ENCODE assay signal across 9 cellular contexts in the genomic region with DNA sequence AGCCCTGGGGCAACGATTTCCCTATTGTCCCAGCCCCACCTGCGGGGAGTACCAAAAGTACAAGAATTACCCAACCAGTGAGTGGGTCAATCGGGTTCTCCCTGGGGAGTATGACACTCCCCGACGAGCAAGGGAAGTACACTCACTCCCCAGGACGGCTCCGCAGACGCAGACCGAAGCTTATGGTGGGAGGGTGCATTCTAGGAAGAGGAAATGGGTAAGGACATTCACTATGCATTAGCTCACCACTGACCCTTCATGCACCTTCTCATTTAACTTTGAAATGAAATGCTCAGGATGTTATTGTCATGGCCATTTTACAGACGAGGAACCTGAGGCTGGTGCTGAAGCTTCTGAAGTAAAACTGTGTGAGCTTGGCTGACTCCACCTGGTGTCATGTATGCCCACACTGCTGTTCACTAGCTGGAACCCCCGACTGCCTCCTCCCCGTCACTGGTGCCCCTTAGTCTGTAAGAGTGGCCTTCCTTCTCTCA. TPM values are rescaled to one million over a fixed set of nuclear protein-coding genes. Genes with fewer than 3 reads are reported as not detected.
DNase-seq lines count a peak whose midpoint lies in the region; ATAC-seq and TF ChIP-seq lines count a peak whose summit lies in the region.
"Had no signal": no experiment of that assay in that cellular context is flagged by ENCODE, and none has a peak within 500 bp of the region (broad histone marks: within the 10 kb centered on the region; RNA-seq: fewer than 3 reads in every experiment).

No MANE protein-coding gene starts in this region.

- H3K9me3 ChIP-seq in AG04450 (ENCODE audit: control insufficient read depth, insufficient read depth, low read length): no peaks in the 10 kb centered on the region

- peak overlapping the region; percentile 31 for H3K27ac ChIP-seq in AG04450 (ENCODE audit: low read depth, low read length)
- H3K27ac ChIP-seq in dorsolateral prefrontal cortex: no peak overlapping the region

- intact Hi-C loops in left ventricle myocardium superior (cut with micrococcal nuclease) (no loop called here), dorsolateral prefrontal cortex (cut with DNase I) (no loop called here)

- H3K4me3 ChIP-seq in AG04450 (ENCODE audit: low read depth, low read length) (no peak overlapping the region), dorsolateral prefrontal cortex (no peak overlapping the region)

- ATAC-seq in left ventricle myocardium superior: peak; percentile 71
- no peak for ATAC-seq in HG03196 (IDR thresholded peaks at IDR 0.05; ENCODE audit: unreplicated experiment)
- ATAC-seq: T-cell had no signal

- H3K27me3 ChIP-seq in AG04450 (ENCODE audit: control insufficient read depth, insufficient read depth, low read length) (no peaks in the 10 kb centered on the region), dorsolateral prefrontal cortex (no peaks in the 10 kb centered on the region)

- CTCF ChIA-PET in AG04450 (lab: Charles Lee): no interaction called here

- TF ChIP-seq CTCF in AG04450 (IDR thresholded peaks at IDR 0.05; ENCODE audit: low read depth, low read length): no peak
- TF ChIP-seq CTCF in dorsolateral prefrontal cortex (IDR thresholded peaks at IDR 0.05 in 54 of 56, conservative IDR thresholded peaks at IDR 0.05 in 2 of 56; ENCODE audit: low read depth in 1 of 56, partially characterized antibody in 56 of 56): no peak

- POLR2A ChIA-PET in AG04450 (lab: Yijun Ruan, JAX): interaction anchor here (0.6 to 1.0 kb wide), 2 partner anchors 17 to 38 kb away, joined by 3 to 5 read pairs; no protein-coding TSS in a partner anchor

- DNase-seq in AG04450 (ENCODE audit: low read depth, low spot score) (peak; percentile 33), H4 (ENCODE audit: low spot score) (peak; percentile 27), SKM-1 (lab: John Stamatoyannopoulos, UW; ENCODE audit: unreplicated experiment) (peak; percentile 46), left ventricle myocardium superior (peak; percentile 34), T-helper 1 cell (no peak), SK-N-DZ (ENCODE audit: low spot score) (no peak), dorsolateral prefrontal cortex (no peak)

RNA-seq across cellular contexts. Expression of gene TMED10, which starts 45.8 kb away (rescaled TPM):
- 406 and 414 TPM in 2 replicates for polyA plus RNA-seq in AG04450 (2011; rRNA removed)
- 438 and 494 TPM in 2 replicates for polyA minus RNA-seq in AG04450 (2011; rRNA and poly(A)+ RNA removed)
- total RNA-seq in H4 (2014; rRNA removed; shearing (Covaris generic)): 364 and 433 TPM in 2 replicates
- total RNA-seq in left ventricle myocardium superior: 266 TPM
- 83.2 and 94.4 TPM in 2 replicates for polyA plus RNA-seq in SK-N-DZ (2014; cell fraction: cytosol; rRNA removed)
- 40.0 and 43.1 TPM in 2 replicates for polyA plus RNA-seq in SK-N-DZ (2014; cell fraction: nucleus; rRNA removed)
- total RNA-seq in dorsolateral prefrontal cortex: 100 to 1,000 TPM; 120 to 287 (median 172) TPM

RNA-seq across cellular contexts. Expression of gene FOS, which starts 56.4 kb away (rescaled TPM):
- 30.6 and 55.8 TPM in 2 replicates for polyA plus RNA-seq in AG04450 (2011; rRNA removed)
- 112 and 193 TPM in 2 replicates for polyA minus RNA-seq in AG04450 (2011; rRNA and poly(A)+ RNA removed)
- 21.5 and 22.0 TPM in 2 replicates for total RNA-seq in H4 (2014; rRNA removed; shearing (Covaris generic))
- 25.4 TPM for total RNA-seq in left ventricle myocardium superior
- 2.0 and 2.5 TPM in 2 replicates for polyA plus RNA-seq in SK-N-DZ (2014; cell fraction: cytosol; rRNA removed)
- 9.7 and 20.3 TPM in 2 replicates for polyA plus RNA-seq in SK-N-DZ (2014; cell fraction: nucleus; rRNA removed)
- total RNA-seq in dorsolateral prefrontal cortex: 100 to 1,000 TPM in 38 of 120 experiments, 10 to 100 TPM in 81, 1 to 10 TPM in 1; 7.4 to 738 (median 68.8) TPM

Comparison
In these comparisons a context has a peak if more than half of its experiments do, and no peak if none do; other contexts are left out.
1. DNase-seq: peak in AG04450 (single experiment), H4 (single experiment), SKM-1 (single experiment) and left ventricle myocardium superior (single experiment); none in T-helper 1 cell (0 of 5), SK-N-DZ (single experiment) and dorsolateral prefrontal cortex (0 of 10).